16 cellular contexts compared by ENCODE assay signal in genomic region chr3:61111764-61112163, GRCh38.
DNase-seq lines count a peak whose midpoint lies in the region; ATAC-seq, FAIRE-seq and TF ChIP-seq lines count a peak whose summit lies in the region.
"Had no signal": no experiment of that assay in that cellular context is flagged by ENCODE, and none has a peak within 500 bp of the region (broad histone marks: within the 10 kb centered on the region; RNA-seq: fewer than 3 reads in every experiment).

No MANE protein-coding gene starts in this region.

- peaks cover 13% of the 10 kb centered on the region for H3K4me1 Mint-ChIP-seq in activated CD8-positive, alpha-beta T cell treated with anti-CD3 and anti-CD28 coated beads for 36 hours (ENCODE audit: low read depth)
- H3K4me1 Mint-ChIP-seq in activated CD8-positive, alpha-beta T cell treated with anti-CD3 and anti-CD28 coated beads, Interleukin-2, amount 10 ng/mL, durations not matched to agents 7 days and 5 days (ENCODE audit: low read depth): peaks cover 10% of the 10 kb centered on the region

- in situ Hi-C loops in GM12878 (cut with MboI): no loop called here

- no peak overlapping the region for H3K4me3 Mint-ChIP-seq in activated CD8-positive, alpha-beta T cell treated with anti-CD3 and anti-CD28 coated beads for 36 hours
- H3K4me3 Mint-ChIP-seq in activated CD8-positive, alpha-beta T cell treated with anti-CD3 and anti-CD28 coated beads, Interleukin-2, amount 10 ng/mL, durations not matched to agents 7 days and 5 days: no peak overlapping the region
- H3K4me3 Mint-ChIP-seq: activated T-helper 1 cell treated with anti-CD3 and anti-CD28 coated beads, Interleukin-12 subunit alpha, Interleukin-12 subunit beta, Interleukin-2, Interleukin-4 antibody, amounts not matched to agents 30 ng/mL and 10 ng/mL and 1 ng/mL, durations not matched to agents 14 hours and 24 hours and 36 hours; effector memory CD8-positive, alpha-beta T cell had no signal

- H3K27ac ChIP-seq in GM12878 (ENCODE audit: control insufficient read depth, insufficient read depth): no peak overlapping the region
- H3K27ac ChIP-seq: brain microvascular endothelial cell, pancreas, WERI-Rb-1 had no signal

- peak; percentile 16 for DNase-seq in activated CD8-positive, alpha-beta T cell treated with anti-CD3 and anti-CD28 coated beads for 36 hours
- DNase-seq in activated CD8-positive, alpha-beta T cell treated with anti-CD3 and anti-CD28 coated beads, Interleukin-2, amount 10 ng/mL, durations not matched to agents 7 days and 5 days: no peak
- DNase-seq in GM12878 (ENCODE audit: low read depth, low spot score) (peak; percentile 46), DMS153 treated with DMSO at 0.1 percent for 48 hours (lab: John Stamatoyannopoulos, UW; ENCODE audit: unreplicated experiment) (no peak), NCI-H2107 treated with DMSO at 0.1 percent for 48 hours (lab: John Stamatoyannopoulos, UW; ENCODE audit: unreplicated experiment) (no peak)
- no peak for DNase-seq in activated CD8-positive, alpha-beta memory T cell treated with anti-CD3 and anti-CD28 coated beads, Interleukin-2, amount 50 U/mL, for 48 hours
- DNase-seq: brain microvascular endothelial cell; effector memory CD8-positive, alpha-beta T cell; foreskin fibroblast; NCI-H2029 treated with DMSO at 0.1 percent for 48 hours; pancreas; SK-N-SH; WERI-Rb-1 had no signal

- FAIRE-seq in GM12878 (lab: Jason Lieb, UNC): no peak
- FAIRE-seq: pancreas had no signal

- WGBS in GM12878 (ENCODE audit: insufficient coverage, insufficient replicate concordance, low lambda C conversion rate, missing lambda C conversion rate): 0% methylated on average over 4 of the region's 4 CpGs

- H3K79me2 ChIP-seq in GM12878 (ENCODE audit: control insufficient read depth, insufficient read depth, low read length): no peaks in the 10 kb centered on the region

- RAD21 ChIA-PET in GM12878 (lab: Charles Lee; ENCODE audit: unreplicated experiment): interaction anchor here (2.0 to 2.6 kb wide), 2 partner anchors 71 to 125 kb away, joined by 7 to 8 read pairs; no protein-coding TSS in a partner anchor

- no peaks in the 10 kb centered on the region for H3K9me3 Mint-ChIP-seq in activated CD8-positive, alpha-beta T cell treated with anti-CD3 and anti-CD28 coated beads for 36 hours
- no peaks in the 10 kb centered on the region for H3K9me3 Mint-ChIP-seq in activated CD8-positive, alpha-beta T cell treated with anti-CD3 and anti-CD28 coated beads, Interleukin-2, amount 10 ng/mL, durations not matched to agents 7 days and 5 days (ENCODE audit: insufficient read depth)
- H3K9me3 Mint-ChIP-seq: activated T-helper 1 cell treated with anti-CD3 and anti-CD28 coated beads, Interleukin-12 subunit alpha, Interleukin-12 subunit beta, Interleukin-2, Interleukin-4 antibody, amounts not matched to agents 30 ng/mL and 10 ng/mL and 1 ng/mL, durations not matched to agents 14 hours and 24 hours and 36 hours had no signal

- H3K27me3 ChIP-seq in GM12878 (replicated peaks in 1 of 2; ENCODE audit: control insufficient read depth in 2 of 2, insufficient read depth in 2 of 2, low read length in 1 of 2): no peaks in the 10 kb centered on the region
- H3K27me3 ChIP-seq: brain microvascular endothelial cell, pancreas had no signal

- POLR2A ChIA-PET in activated CD8-positive, alpha-beta T cell treated with anti-CD3 and anti-CD28 coated beads for 36 hours (lab: Charles Lee): no interaction called here
- POLR2A ChIA-PET in activated CD8-positive, alpha-beta T cell treated with anti-CD3 and anti-CD28 coated beads, Interleukin-2, amount 10 ng/mL, durations not matched to agents 7 days and 5 days (lab: Charles Lee): interaction anchor here (0.6 kb wide), 1 partner anchor 1513 kb away, joined by 3 read pairs; no protein-coding TSS in a partner anchor
- POLR2A ChIA-PET in GM12878 (lab: Charles Lee): interaction anchor here (0.8 kb wide), 1 partner anchor 33 kb away, joined by 3 read pairs; no protein-coding TSS in a partner anchor

- no peak overlapping the region for H3K4me3 ChIP-seq in GM12878
- H3K4me3 ChIP-seq: pancreas had no signal

- H3K9ac ChIP-seq in GM12878 (ENCODE audit: control insufficient read depth, insufficient read depth, low read length): no peak overlapping the region
- H3K9ac ChIP-seq: SK-N-SH had no signal

- no peak for TF ChIP-seq EP300 in GM12878 (IDR thresholded peaks at IDR 0.05; ENCODE audit: borderline replicate concordance in 1 of 2, control insufficient read depth in 1 of 2, low read depth in 2 of 2, low read length in 2 of 2)

- CTCF ChIA-PET in activated CD8-positive, alpha-beta T cell treated with anti-CD3 and anti-CD28 coated beads for 36 hours (lab: Charles Lee): no interaction called here
- CTCF ChIA-PET in activated CD8-positive, alpha-beta T cell treated with anti-CD3 and anti-CD28 coated beads, Interleukin-2, amount 10 ng/mL, durations not matched to agents 7 days and 5 days (lab: Charles Lee): interaction anchor here (1.3 kb wide), 1 partner anchor 8 kb away, joined by 4 read pairs; no protein-coding TSS in a partner anchor
- CTCF ChIA-PET in GM12878 (lab: Yijun Ruan, JAX): interaction anchor here (0.8 to 1.9 kb wide), 3 partner anchors 9 to 83 kb away, joined by 3 to 8 read pairs (median 5); no protein-coding TSS in a partner anchor

- peak; percentile 67 for ATAC-seq in activated CD8-positive, alpha-beta T cell treated with anti-CD3 and anti-CD28 coated beads for 36 hours
- ATAC-seq in activated CD8-positive, alpha-beta T cell treated with anti-CD3 and anti-CD28 coated beads, Interleukin-2, amount 10 ng/mL, durations not matched to agents 7 days and 5 days: no peak
- ATAC-seq in GM21360 (IDR thresholded peaks at IDR 0.05; ENCODE audit: unreplicated experiment) (peak; percentile 70), HG02885 (IDR thresholded peaks at IDR 0.05; ENCODE audit: poor library complexity, unreplicated experiment) (peak; percentile 66), GM12878 (peak; percentile 74)
- ATAC-seq: effector memory CD8-positive, alpha-beta T cell; pancreas had no signal

- no peak overlapping the region for H3K4me2 ChIP-seq in GM12878 (ENCODE audit: control insufficient read depth, insufficient read depth)
- H3K4me2 ChIP-seq: SK-N-SH had no signal

- no peaks in the 10 kb centered on the region for H4K20me1 ChIP-seq in GM12878 (ENCODE audit: control insufficient read depth, insufficient read depth)

- no peaks in the 10 kb centered on the region for H3K27me3 Mint-ChIP-seq in activated CD8-positive, alpha-beta T cell treated with anti-CD3 and anti-CD28 coated beads for 36 hours
- H3K27me3 Mint-ChIP-seq in activated CD8-positive, alpha-beta T cell treated with anti-CD3 and anti-CD28 coated beads, Interleukin-2, amount 10 ng/mL, durations not matched to agents 7 days and 5 days (ENCODE audit: low read depth): no peaks in the 10 kb centered on the region
- H3K27me3 Mint-ChIP-seq: effector memory CD8-positive, alpha-beta T cell had no signal

- H2AFZ ChIP-seq in GM12878 (ENCODE audit: control insufficient read depth, low read depth, low read length): no peak overlapping the region

- intact Hi-C loops in activated CD8-positive, alpha-beta T cell treated with anti-CD3 and anti-CD28 coated beads for 36 hours (cut with micrococcal nuclease): no loop called here
- intact Hi-C loops in GM12878 (cut with micrococcal nuclease; ENCODE audit: unreplicated experiment): no loop called here

- TF ChIP-seq RAD21 in GM12878 (IDR thresholded peaks at IDR 0.05; ENCODE audit: insufficient read depth, low read depth, low read length): no peak

- H3K4me1 ChIP-seq in GM12878 (ENCODE audit: control insufficient read depth, insufficient read depth, low read length): peaks cover 18% of the 10 kb centered on the region

- no peak for TF ChIP-seq CTCF in activated CD8-positive, alpha-beta T cell treated with anti-CD3 and anti-CD28 coated beads for 36 hours (IDR thresholded peaks at IDR 0.05)
- TF ChIP-seq CTCF in GM12878 (IDR thresholded peaks at IDR 0.05 in 2 of 3, conservative IDR thresholded peaks at IDR 0.05 in 1 of 3; ENCODE audit: control insufficient read depth in 2 of 3, extremely low read depth in 1 of 3, insufficient read depth in 1 of 3, low read depth in 3 of 3, low read length in 3 of 3): no peak

- no peak for TF ChIP-seq POLR2A in GM12878 (IDR thresholded peaks at IDR 0.05; ENCODE audit: low read depth, low read length)

- no peak overlapping the region for H3K27ac Mint-ChIP-seq in activated CD8-positive, alpha-beta T cell treated with anti-CD3 and anti-CD28 coated beads for 36 hours
- H3K27ac Mint-ChIP-seq in activated CD8-positive, alpha-beta T cell treated with anti-CD3 and anti-CD28 coated beads, Interleukin-2, amount 10 ng/mL, durations not matched to agents 7 days and 5 days: no peak overlapping the region
- H3K27ac Mint-ChIP-seq: activated T-helper 1 cell treated with anti-CD3 and anti-CD28 coated beads, Interleukin-12 subunit alpha, Interleukin-12 subunit beta, Interleukin-2, Interleukin-4 antibody, amounts not matched to agents 30 ng/mL and 10 ng/mL and 1 ng/mL, durations not matched to agents 14 hours and 24 hours and 36 hours; effector memory CD8-positive, alpha-beta T cell had no signal

- no peaks in the 10 kb centered on the region for H3K36me3 ChIP-seq in GM12878 (ENCODE audit: control insufficient read depth in 2 of 2, insufficient read depth in 2 of 2, low read length in 1 of 2)
- H3K36me3 ChIP-seq: brain microvascular endothelial cell, pancreas, WERI-Rb-1 had no signal

- peaks cover 8% of the 10 kb centered on the region for H3K36me3 Mint-ChIP-seq in activated CD8-positive, alpha-beta T cell treated with anti-CD3 and anti-CD28 coated beads for 36 hours (ENCODE audit: low read depth)
- H3K36me3 Mint-ChIP-seq in activated CD8-positive, alpha-beta T cell treated with anti-CD3 and anti-CD28 coated beads, Interleukin-2, amount 10 ng/mL, durations not matched to agents 7 days and 5 days (ENCODE audit: low read depth): no peaks in the 10 kb centered on the region

- H3K9me3 ChIP-seq in GM12878 (replicated peaks; ENCODE audit: control insufficient read depth, insufficient read depth, low read length): no peaks in the 10 kb centered on the region
- H3K9me3 ChIP-seq: pancreas, SK-N-SH had no signal

- SMC1A ChIA-PET in GM12878 (lab: Charles Lee; ENCODE audit: uncharacterized antibody, unreplicated experiment): interaction anchor here (0.8 to 2.7 kb wide), 11 partner anchors 8 to 453 kb away, joined by 3 to 18 read pairs (median 4); no protein-coding TSS in a partner anchor

- no TSS peak for BruUV-seq in GM12878 (replicated peaks; lab: Mats Ljungman, UMichigan)

TF ChIP-seq in GM12878, 131 proteins besides CTCF, POLR2A, EP300 and RAD21 (continues in another document):
- TF ChIP-seq RUNX3 (IDR thresholded peaks at IDR 0.05; ENCODE audit: low read length) (peak; percentile 74; the same call in 1 of the 2 replicates), RELA (IDR thresholded peaks at IDR 0.05; ENCODE audit: borderline replicate concordance, partially characterized antibody) (no peak), CBFB (IDR thresholded peaks at IDR 0.05; ENCODE audit: low read depth) (no peak), ZNF384 (IDR thresholded peaks at IDR 0.05; ENCODE audit: borderline replicate concordance, low read depth, low read length) (no peak), SREBF1 (IDR thresholded peaks at IDR 0.05; ENCODE audit: low read length) (no peak), ETV6 (conservative IDR thresholded peaks at IDR 0.05 in 1 of 2, IDR thresholded peaks at IDR 0.05 in 1 of 2; ENCODE audit: borderline replicate concordance in 1 of 2, low read depth in 1 of 2) (0 out of 4 replicates have a peak, but pooled peaks of 1 of the 2 experiments have one; percentile 36)

Comparison
In these comparisons a context has a peak if more than half of its experiments do, and no peak if none do; other contexts are left out.
1. DNase-seq: peak in activated CD8-positive, alpha-beta T cell treated with anti-CD3 and anti-CD28 coated beads for 36 hours (single experiment) and GM12878 (single experiment); none in activated CD8-positive, alpha-beta T cell treated with anti-CD3 and anti-CD28 coated beads, Interleukin-2, amount 10 ng/mL, durations not matched to agents 7 days and 5 days (single experiment), DMS153 treated with DMSO at 0.1 percent for 48 hours (single experiment), NCI-H2107 treated with DMSO at 0.1 percent for 48 hours (single experiment) and activated CD8-positive, alpha-beta memory T cell treated with anti-CD3 and anti-CD28 coated beads, Interleukin-2, amount 50 U/mL, for 48 hours (single experiment).